In genomic region chr6:80605165-80605989, GRCh38 we compare ENCODE assay signal across 9 cellular contexts.
DNase-seq lines count a peak whose midpoint lies in the region; ATAC-seq and TF ChIP-seq lines count a peak whose summit lies in the region.
"Had no signal": no experiment of that assay in that cellular context is flagged by ENCODE, and none has a peak within 500 bp of the region (broad histone marks: within the 10 kb centered on the region; RNA-seq: fewer than 3 reads in every experiment).

No MANE protein-coding gene starts in this region.

- H4K20me1 ChIP-seq in SK-N-SH (ENCODE audit: insufficient read depth), result no peaks in the 10 kb centered on the region

- H3K9me2 ChIP-seq in SK-N-SH, result no peaks in the 10 kb centered on the region; the same call in 1 of the 2 replicates

- peak overlapping the region in 1 of 2 experiments; percentile 32; a peak in 2 of 4 replicates for H3K27ac ChIP-seq in SK-N-SH (ENCODE audit: low read depth in 2 of 2, low read length in 1 of 2)

- peaks cover 15% of the 10 kb centered on the region for H3F3A ChIP-seq in SK-N-SH (replicated peaks; ENCODE audit: insufficient read depth)

- peak; percentile 81 for TF ChIP-seq RAD21 in SK-N-SH (IDR thresholded peaks at IDR 0.05; ENCODE audit: low read length)

- no peak overlapping the region for H2AFZ ChIP-seq in SK-N-SH (ENCODE audit: low read depth)

- no peaks in the 10 kb centered on the region for H3K79me2 ChIP-seq in SK-N-SH (ENCODE audit: insufficient read depth)

- no peak for TF ChIP-seq EP300 in SK-N-SH (IDR thresholded peaks at IDR 0.05; ENCODE audit: borderline replicate concordance in 1 of 2, low read depth in 1 of 2, low read length in 1 of 2)

- POLR2A ChIA-PET in SK-N-SH (lab: Yijun Ruan, JAX), result no interaction called here

- WGBS in SK-N-SH (ENCODE audit: low lambda C conversion rate), result 37% methylated on average over 4 of the region's 4 CpGs

- no peaks in the 10 kb centered on the region for H3K9me3 ChIP-seq in SK-N-SH
- H3K9me3 ChIP-seq: HAP-1 had no signal

- peak; percentile 46; the same call in 1 of the 3 replicates for TF ChIP-seq CTCF in GM12872 (IDR thresholded peaks at IDR 0.05; ENCODE audit: insufficient read depth, low read depth, low read length)
- TF ChIP-seq CTCF in SK-N-SH (IDR thresholded peaks at IDR 0.05), result peak; percentile 76

- H3K4me2 ChIP-seq in SK-N-SH, result no peak overlapping the region

- DNase-seq in A172 (ENCODE audit: low spot score), result peak; percentile 51
- DNase-seq in HuH-7 (ENCODE audit: low spot score), result peak; percentile 4
- DNase-seq in SK-N-SH, result peak; percentile 21
- DNase-seq in foreskin melanocyte, result peak; percentile 51
- peak; percentile 12 for DNase-seq in smooth muscle cell of the brain vasculature (ENCODE audit: low read depth, low spot score)

- H3K36me3 ChIP-seq in SK-N-SH (replicated peaks in 1 of 2; ENCODE audit: control insufficient read depth in 1 of 2, insufficient read depth in 2 of 2, low read length in 1 of 2), result no peaks in the 10 kb centered on the region
- H3K36me3 ChIP-seq: HAP-1 had no signal

- CTCF ChIA-PET in SK-N-SH (lab: Yijun Ruan, JAX), result interaction anchor here (0.6 to 2.4 kb wide), 16 partner anchors 8 to 1539 kb away, joined by 3 to 22 read pairs (median 4); partner anchors contain the start of gene TENT5A

- peak overlapping the region in 1 of 2 experiments; percentile 6; a peak in 1 of 4 replicates for H3K4me3 ChIP-seq in SK-N-SH (ENCODE audit: low read depth in 2 of 2, low read length in 1 of 2)
- H3K4me3 ChIP-seq: HAP-1 had no signal

- H3K27me3 ChIP-seq in SK-N-SH (ENCODE audit: insufficient read depth), result no peaks in the 10 kb centered on the region

- H3K4me1 ChIP-seq in SK-N-SH (ENCODE audit: control insufficient read depth in 1 of 2, insufficient read depth in 2 of 2, low read depth in 1 of 2, low read length in 1 of 2), result peaks cover 4 to 22% of the 10 kb centered on the region in 2 experiments; a peak in 3 of 4 replicates

- H3K9ac ChIP-seq in SK-N-SH, result no peak overlapping the region

- ATAC-seq in GM19397 (IDR thresholded peaks at IDR 0.05; ENCODE audit: unreplicated experiment) (no peak), esophagus mucosa (no peak)

TF ChIP-seq in SK-N-SH, 30 proteins besides CTCF, POLR2A, EP300 and RAD21:
- TF ChIP-seq ZBTB33 (IDR thresholded peaks at IDR 0.05; ENCODE audit: borderline replicate concordance, low read depth), result no peak
- no peak for TF ChIP-seq CHD2 (IDR thresholded peaks at IDR 0.05; ENCODE audit: low read length, partially characterized antibody)
- no peak for TF ChIP-seq PBX3 (IDR thresholded peaks at IDR 0.05)
- no peak for TF ChIP-seq FOXJ3 (CRISPR knock-in tag; IDR thresholded peaks at IDR 0.05)
- TF ChIP-seq SMC3 (IDR thresholded peaks at IDR 0.05; ENCODE audit: low read depth, low read length), result peak; percentile 52
- TF ChIP-seq NFIC (IDR thresholded peaks at IDR 0.05; ENCODE audit: borderline replicate concordance), result no peak
- no peak for TF ChIP-seq GABPA (IDR thresholded peaks at IDR 0.05; ENCODE audit: low read depth)
- no peak for TF ChIP-seq MEF2A (IDR thresholded peaks at IDR 0.05; ENCODE audit: borderline replicate concordance, low read depth)
